Comparison of ENCODE assay signal across 1 cellular context in the genomic region with DNA sequence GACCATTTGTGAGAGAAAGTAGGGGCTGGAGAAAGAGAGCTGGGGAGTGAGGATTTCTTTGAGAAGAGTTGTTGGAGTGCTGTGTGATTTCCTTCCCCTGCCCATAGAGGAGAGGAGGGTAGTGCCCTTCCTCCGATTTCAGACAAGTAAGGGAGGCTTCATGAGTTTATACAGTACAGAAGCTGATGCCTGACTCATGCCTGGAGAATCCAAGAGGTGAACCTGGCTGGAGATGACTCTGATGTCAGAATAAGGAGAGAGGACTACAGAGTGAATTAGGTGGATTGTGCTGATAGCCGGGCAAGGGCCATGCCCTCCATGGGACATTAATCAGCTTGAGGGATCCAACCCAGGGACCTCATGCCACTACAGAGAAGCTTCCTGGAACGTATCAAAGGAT.
TF ChIP-seq lines count a peak whose summit lies in the region.

No MANE protein-coding gene starts in this region.

TF ChIP-seq in IMR-90, 13 proteins besides CTCF, POLR2A, EP300 and RAD21 (continued from another document):
- no peak for TF ChIP-seq SMC3 (IDR thresholded peaks at IDR 0.05; ENCODE audit: low read depth, low read length)
- TF ChIP-seq NFE2L2 (IDR thresholded peaks at IDR 0.05; ENCODE audit: low read depth, low read length), result no peak
- TF ChIP-seq FOS (IDR thresholded peaks at IDR 0.05; ENCODE audit: low read depth, low read length), result no peak
- no peak for TF ChIP-seq USF2 (IDR thresholded peaks at IDR 0.05; ENCODE audit: low read depth, low read length)
- TF ChIP-seq MAFK (IDR thresholded peaks at IDR 0.05; ENCODE audit: low read depth, low read length), result no peak
- no peak for TF ChIP-seq MAZ (IDR thresholded peaks at IDR 0.05; ENCODE audit: borderline replicate concordance, low read depth, low read length)
- no peak for TF ChIP-seq MXI1 (IDR thresholded peaks at IDR 0.05; ENCODE audit: borderline replicate concordance, low read depth, low read length)
- no peak for TF ChIP-seq BHLHE40 (IDR thresholded peaks at IDR 0.05; ENCODE audit: low read depth, low read length)
- TF ChIP-seq, protein P1, sequence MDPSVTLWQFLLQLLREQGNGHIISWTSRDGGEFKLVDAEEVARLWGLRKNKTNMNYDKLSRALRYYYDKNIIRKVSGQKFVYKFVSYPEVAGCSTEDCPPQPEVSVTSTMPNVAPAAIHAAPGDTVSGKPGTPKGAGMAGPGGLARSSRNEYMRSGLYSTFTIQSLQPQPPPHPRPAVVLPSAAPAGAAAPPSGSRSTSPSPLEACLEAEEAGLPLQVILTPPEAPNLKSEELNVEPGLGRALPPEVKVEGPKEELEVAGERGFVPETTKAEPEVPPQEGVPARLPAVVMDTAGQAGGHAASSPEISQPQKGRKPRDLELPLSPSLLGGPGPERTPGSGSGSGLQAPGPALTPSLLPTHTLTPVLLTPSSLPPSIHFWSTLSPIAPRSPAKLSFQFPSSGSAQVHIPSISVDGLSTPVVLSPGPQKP (IDR thresholded peaks at IDR 0.05; ENCODE audit: borderline replicate concordance, low read depth, low read length), result no peak
- no peak for TF ChIP-seq CHD1 (IDR thresholded peaks at IDR 0.05; ENCODE audit: low read depth, low read length)
- TF ChIP-seq RFX5 (IDR thresholded peaks at IDR 0.05; ENCODE audit: low read depth, low read length), result no peak
